Comparison of ENCODE assay signal across 19 cellular contexts in the genomic region with DNA sequence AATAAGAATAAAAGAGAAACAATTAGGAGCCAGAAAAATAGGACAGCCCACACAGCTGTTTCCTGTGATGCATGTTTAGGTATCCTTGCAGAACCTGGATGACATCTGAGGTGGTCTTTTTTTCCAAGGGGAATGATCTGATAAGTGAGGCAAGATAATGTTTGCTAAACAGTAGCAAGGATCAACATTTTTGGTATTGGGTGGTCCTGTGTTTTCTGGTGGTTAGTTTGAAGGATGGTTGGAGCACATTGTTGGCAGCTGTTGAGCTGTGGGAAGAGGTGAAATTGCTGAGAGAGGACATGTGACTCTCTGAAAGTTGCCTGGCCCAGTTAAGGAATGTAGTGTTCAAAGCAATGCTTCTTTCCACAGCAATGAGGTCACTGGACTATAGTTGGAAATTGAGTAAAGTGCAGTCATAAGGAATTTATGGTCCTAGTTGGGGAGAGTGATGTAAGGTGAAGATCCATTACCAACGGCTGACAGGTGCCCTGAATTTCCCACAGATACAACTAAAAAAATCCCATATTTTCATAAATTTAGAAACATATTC.
DNase-seq lines count a peak whose midpoint lies in the region; ATAC-seq and TF ChIP-seq lines count a peak whose summit lies in the region.
"Had no signal": no experiment of that assay in that cellular context is flagged by ENCODE, and none has a peak within 500 bp of the region (broad histone marks: within the 10 kb centered on the region; RNA-seq: fewer than 3 reads in every experiment).

No MANE protein-coding gene starts in this region.

- H3K4me1 ChIP-seq in heart right ventricle = no peaks in the 10 kb centered on the region
- H3K4me1 ChIP-seq: BLaER1 had no signal

- intact Hi-C loops in heart right ventricle (cut with DNase I) = no loop called here
- intact Hi-C loops in cardiac septum (cut with DNase I) = no loop called here

- H3K36me3 ChIP-seq in heart right ventricle = no peaks in the 10 kb centered on the region
- H3K36me3 ChIP-seq: BLaER1 had no signal

- no peaks in the 10 kb centered on the region for H3K27me3 ChIP-seq in heart right ventricle
- H3K27me3 ChIP-seq: BLaER1 had no signal

- H3K9me3 ChIP-seq in heart right ventricle = peaks cover 0 to 14% (median 0%) of the 10 kb centered on the region in 11 donors
- H3K9me3 ChIP-seq: BLaER1 had no signal

- ATAC-seq in heart right ventricle (peak in 6 of 8 donors; percentile 31 to 87 (median 56)), omental fat pad (ENCODE audit: low FRiP score) (no peak), GM21528 (IDR thresholded peaks at IDR 0.05; ENCODE audit: low FRiP score, unreplicated experiment) (no peak)
- ATAC-seq: HCT116, Right ventricle myocardium inferior had no signal

- no peak overlapping the region for H3K27ac ChIP-seq in heart right ventricle
- H3K27ac ChIP-seq: BLaER1, PC-9 had no signal

- no peak for TF ChIP-seq CTCF in heart right ventricle (IDR thresholded peaks at IDR 0.05)
- TF ChIP-seq CTCF in retinal pigment epithelial cell (conservative IDR thresholded peaks at IDR 0.05; ENCODE audit: low read depth, low read length) = no peak
- TF ChIP-seq CTCF in omental fat pad (IDR thresholded peaks at IDR 0.05) = no peak

- DNase-seq in heart right ventricle = peak in 1 of 2 donors; percentile 4
- DNase-seq in cardiac septum (ENCODE audit: low spot score) = no peak
- peak; percentile 67 for DNase-seq in islet precursor cell
- peak; percentile 23 for DNase-seq in retinal pigment epithelial cell (ENCODE audit: low read depth)
- DNase-seq in omental fat pad (ENCODE audit: low spot score) = no peak
- DNase-seq in NCI-H2081 treated with DMSO at 0.1 percent for 48 hours (lab: John Stamatoyannopoulos, UW) = no peak
- DNase-seq: CD4-positive, CD25-positive, alpha-beta regulatory T cell; DMS153; DND-41; Kasumi-1; NCI-H1092 treated with DMSO at 0.1 percent for 48 hours; NCI-H1436; NCI-H1930; NCI-H526 treated with DMSO at 0.1 percent for 48 hours; PC-9 had no signal

- WGBS in heart right ventricle, 2 donors = 56 to 57% methylated on average over 1 of the region's 1 CpG

- H3K4me3 ChIP-seq in heart right ventricle (no peak overlapping the region), retinal pigment epithelial cell (ENCODE audit: low read length) (no peak overlapping the region)
- H3K4me3 ChIP-seq: BLaER1, PC-9 had no signal

Comparison
In these comparisons a context has a peak if more than half of its experiments do, and no peak if none do; other contexts are left out.
1. ATAC-seq: peak in heart right ventricle (6 of 8); none in omental fat pad (single experiment) and GM21528 (single experiment).
2. DNase-seq: peak in islet precursor cell (single experiment) and retinal pigment epithelial cell (single experiment); none in cardiac septum (single experiment), omental fat pad (single experiment) and NCI-H2081 treated with DMSO at 0.1 percent for 48 hours (single experiment).